23 cellular contexts compared by ENCODE assay signal in genomic region chr9:134696433-134696832, GRCh38. TPM values are rescaled to one million over a fixed set of nuclear protein-coding genes. Genes with fewer than 3 reads are reported as not detected.
A peak's percentile ranks its signal among the peaks of the same experiment; 100 is the strongest.
DNase-seq lines count a peak whose midpoint lies in the region; ATAC-seq, FAIRE-seq and TF ChIP-seq lines count a peak whose summit lies in the region.
"Had no signal": no experiment of that assay in that cellular context is flagged by ENCODE, and none has a peak within 500 bp of the region (broad histone marks: within the 10 kb centered on the region; RNA-seq: fewer than 3 reads in every experiment).

No MANE protein-coding gene starts in this region.

- TF ChIP-seq CTCF in left ventricle myocardium inferior (IDR thresholded peaks at IDR 0.05; ENCODE audit: borderline replicate concordance) (no peak), CD14-positive monocyte (IDR thresholded peaks at IDR 0.05) (no peak), K562 (IDR thresholded peaks at IDR 0.05 in 2 of 3, conservative IDR thresholded peaks at IDR 0.05 in 1 of 3; ENCODE audit: insufficient read depth in 2 of 3, low read depth in 1 of 3, low read length in 3 of 3) (no peak), sigmoid colon (IDR thresholded peaks at IDR 0.05) (no peak), progenitor cell of endocrine pancreas (IDR thresholded peaks at IDR 0.05; ENCODE audit: unreplicated experiment) (no peak)

- DNase-seq in Right ventricle myocardium inferior (ENCODE audit: missing footprints) (peak; percentile 30), left ventricle myocardium inferior (no peak), CD14-positive monocyte (ENCODE audit: low spot score) (peak; percentile 1), K562 (ENCODE audit: extremely low read depth in 1 of 4, low spot score in 3 of 4) (no peak), sigmoid colon (peak; percentile 28), progenitor cell of endocrine pancreas (ENCODE audit: low spot score, unreplicated experiment) (no peak), EL (no peak)
- DNase-seq: CD4-positive, CD25-positive, alpha-beta regulatory T cell; COR-L47; DMS 273 treated with DMSO at 0.1 percent for 48 hours; DMS53; DND-41; IMR-90 had no signal

- ATAC-seq in Right ventricle myocardium inferior (no peak), K562 (no peak)
- ATAC-seq: A549 had no signal

- H3K36me3 ChIP-seq in left ventricle myocardium inferior (peaks cover 4% of the 10 kb centered on the region), K562 (ENCODE audit: control insufficient read depth, insufficient read depth, low read length) (no peaks in the 10 kb centered on the region), sigmoid colon (peaks cover 7 to 38% (median 23%) of the 10 kb centered on the region in 4 donors)
- H3K36me3 ChIP-seq: HAP-1 had no signal

- WGBS in K562 (ENCODE audit: insufficient coverage, low coverage, missing lambda C conversion rate) = 2% methylated on average over 8 of the region's 8 CpGs
- 60 to 86% methylated on average over 8 of the region's 8 CpGs for WGBS in sigmoid colon, 2 donors

- H3K27ac Mint-ChIP-seq in CD14-positive monocyte = no peak overlapping the region
- no peak overlapping the region for H3K27ac Mint-ChIP-seq in progenitor cell of endocrine pancreas
- H3K27ac Mint-ChIP-seq: B cell; CD4-positive, CD25-positive, alpha-beta regulatory T cell; CD8-positive, alpha-beta memory T cell had no signal

- no peak for TF ChIP-seq RAD21 in K562 (CRISPR knock-in tag; conservative IDR thresholded peaks at IDR 0.05 in 1 of 2, IDR thresholded peaks at IDR 0.05 in 1 of 2)

- H3K27me3 Mint-ChIP-seq in CD14-positive monocyte (ENCODE audit: low read depth in 3 of 3) = peaks cover 6 to 24% (median 12%) of the 10 kb centered on the region in 3 donors
- H3K27me3 Mint-ChIP-seq in progenitor cell of endocrine pancreas = no peaks in the 10 kb centered on the region
- H3K27me3 Mint-ChIP-seq: B cell; CD4-positive, CD25-positive, alpha-beta regulatory T cell had no signal

- CTCF ChIA-PET in K562 (lab: Yijun Ruan, JAX; ENCODE audit: low intra/inter-chr PET ratio) = no interaction called here

- FAIRE-seq in K562 (lab: Jason Lieb, UNC) = no peak
- FAIRE-seq: A549, G401.6, GM12891, GM19239 had no signal

- H3K4me3 Mint-ChIP-seq in CD14-positive monocyte = no peak overlapping the region
- no peak overlapping the region for H3K4me3 Mint-ChIP-seq in progenitor cell of endocrine pancreas (ENCODE audit: low read depth)
- H3K4me3 Mint-ChIP-seq: B cell; CD4-positive, CD25-positive, alpha-beta regulatory T cell; CD8-positive, alpha-beta memory T cell had no signal

- H3K27me3 ChIP-seq in left ventricle myocardium inferior (ENCODE audit: low read depth) (no peaks in the 10 kb centered on the region), K562 (ENCODE audit: control insufficient read depth in 2 of 2, insufficient read depth in 2 of 2, low read length in 2 of 2) (peaks cover 11 to 55% of the 10 kb centered on the region in 2 experiments; a peak in 3 of 5 replicates), sigmoid colon (no peaks in the 10 kb centered on the region)

- in situ Hi-C loops in K562 (cut with MboI) = loop anchor here (10.0 kb wide), 1 partner anchor 288 kb away; no protein-coding TSS in a partner anchor

- H3K27ac ChIP-seq in left ventricle myocardium inferior (replicated peaks) = no peak overlapping the region
- no peak overlapping the region for H3K27ac ChIP-seq in K562 (ENCODE audit: extremely low read depth, low read depth, low read length)
- H3K27ac ChIP-seq in sigmoid colon = no peak overlapping the region
- H3K27ac ChIP-seq: 22Rv1; A549; BLaER1 treated with 17β-estradiol and CSF1 and Interleukin-3, amounts not matched to agents 10 nM and 100 nM; HL-60 had no signal

- no peaks in the 10 kb centered on the region for H3K79me2 ChIP-seq in K562 (ENCODE audit: control insufficient read depth, insufficient read depth, low read length)

- peaks cover 4% of the 10 kb centered on the region for H3K9me1 ChIP-seq in K562 (ENCODE audit: control insufficient read depth, insufficient read depth, low read length)

- intact Hi-C loops in Right ventricle myocardium inferior (cut with DNase I) (loop anchor here (5.0 kb wide), 1 partner anchor 716 kb away; no protein-coding TSS in a partner anchor), left ventricle myocardium inferior (cut with micrococcal nuclease) (loop anchor here (10.0 kb wide), 1 partner anchor 288 kb away; no protein-coding TSS in a partner anchor), CD14-positive monocyte (cut with micrococcal nuclease) (loop anchor here (5.0 kb wide), 3 partner anchors 286 to 716 kb away; no protein-coding TSS in a partner anchor), K562 (cut with micrococcal nuclease) (loop anchor here (10.0 kb wide), 1 partner anchor 718 kb away; no protein-coding TSS in a partner anchor), sigmoid colon (cut with DNase I) (no loop called here)

- peaks cover 16% of the 10 kb centered on the region for H3K4me1 ChIP-seq in left ventricle myocardium inferior
- H3K4me1 ChIP-seq in K562 (replicated peaks in 1 of 2; ENCODE audit: control insufficient read depth in 2 of 2, insufficient read depth in 2 of 2, low read length in 2 of 2) = peaks cover 0 to 10% of the 10 kb centered on the region in 2 experiments; a peak in 2 of 5 replicates
- peaks cover 0 to 40% (median 28%) of the 10 kb centered on the region in 4 donors for H3K4me1 ChIP-seq in sigmoid colon
- H3K4me1 ChIP-seq: HAP-1 had no signal

- TF ChIP-seq POLR2A in K562 (conservative IDR thresholded peaks at IDR 0.05) (no peak), sigmoid colon (IDR thresholded peaks at IDR 0.05) (no peak)

- no TSS peak for BruUV-seq in K562 (replicated peaks; lab: Mats Ljungman, UMichigan)

- POLR2A ChIA-PET in K562 (lab: Yijun Ruan, JAX) = no interaction called here

- H3K9me3 Mint-ChIP-seq in CD14-positive monocyte (no peaks in the 10 kb centered on the region), progenitor cell of endocrine pancreas (ENCODE audit: low read depth) (no peaks in the 10 kb centered on the region)
- H3K9me3 Mint-ChIP-seq: CD4-positive, CD25-positive, alpha-beta regulatory T cell; CD8-positive, alpha-beta memory T cell had no signal

- no peak overlapping the region for H2AFZ ChIP-seq in K562 (ENCODE audit: low read depth, low read length)

- H3K4me1 Mint-ChIP-seq in CD14-positive monocyte = no peaks in the 10 kb centered on the region
- peaks cover 4% of the 10 kb centered on the region for H3K4me1 Mint-ChIP-seq in progenitor cell of endocrine pancreas (ENCODE audit: low read depth)
- H3K4me1 Mint-ChIP-seq: B cell had no signal

- H3K36me3 Mint-ChIP-seq in CD14-positive monocyte = no peaks in the 10 kb centered on the region
- no peaks in the 10 kb centered on the region for H3K36me3 Mint-ChIP-seq in progenitor cell of endocrine pancreas (ENCODE audit: insufficient read depth)
- H3K36me3 Mint-ChIP-seq: CD4-positive, CD25-positive, alpha-beta regulatory T cell; CD8-positive, alpha-beta memory T cell had no signal

- no peak overlapping the region for H3K9ac ChIP-seq in K562 (ENCODE audit: insufficient read depth in 1 of 2, low read depth in 2 of 2, low read length in 2 of 2)
- H3K9ac ChIP-seq: BLaER1 treated with 17β-estradiol and CSF1 and Interleukin-3, amounts not matched to agents 10 nM and 100 nM had no signal

- H4K20me1 ChIP-seq in K562 (replicated peaks; ENCODE audit: control insufficient read depth, insufficient read depth, low read length) = peaks cover 15% of the 10 kb centered on the region

- H3K9me3 ChIP-seq in left ventricle myocardium inferior (replicated peaks) (no peaks in the 10 kb centered on the region), K562 (replicated peaks; ENCODE audit: control insufficient read depth, insufficient read depth, low read depth, low read length) (no peaks in the 10 kb centered on the region), sigmoid colon (no peaks in the 10 kb centered on the region)
- H3K9me3 ChIP-seq: A549; BLaER1 treated with 17β-estradiol and CSF1 and Interleukin-3, amounts not matched to agents 10 nM and 100 nM; HAP-1 had no signal

- H3K4me3 ChIP-seq in left ventricle myocardium inferior (no peak overlapping the region), K562 (no peak overlapping the region), sigmoid colon (no peak overlapping the region)
- H3K4me3 ChIP-seq: A549; BLaER1 treated with 17β-estradiol and CSF1 and Interleukin-3, amounts not matched to agents 10 nM and 100 nM; HAP-1 had no signal

- TF ChIP-seq EP300 in K562 (IDR thresholded peaks at IDR 0.05; ENCODE audit: low read length) (no peak), sigmoid colon (IDR thresholded peaks at IDR 0.05) (no peak)

- no peak overlapping the region for H3K4me2 ChIP-seq in K562 (ENCODE audit: insufficient read depth, low read length)
- H3K4me2 ChIP-seq: A549; BLaER1 treated with 17β-estradiol and CSF1 and Interleukin-3, amounts not matched to agents 10 nM and 100 nM had no signal

TF ChIP-seq in K562, 482 proteins besides CTCF, POLR2A, EP300 and RAD21 (continues in another document):
- TF ChIP-seq RAD51 (IDR thresholded peaks at IDR 0.05; ENCODE audit: borderline replicate concordance, low read depth) = peak; percentile 61; the same call in 1 of the 2 replicates

RNA-seq across cellular contexts. Expression of gene COL5A1, which starts 54.8 kb away (rescaled TPM):
- total RNA-seq in Right ventricle myocardium inferior = 18.7 TPM
- total RNA-seq in left ventricle myocardium inferior = 13.9 TPM
- polyA plus RNA-seq in CD14-positive monocyte = not detected
- 0.07 and 0.42 TPM in 2 replicates for total RNA-seq in K562 (2011; cell fraction: chromatin; rRNA removed; ENCODE audit: low replicate concordance)
- total RNA-seq in K562 (2011; cell fraction: nucleolus; rRNA removed) = under 0.01 TPM in 1 of 2 replicates, not detected in the other
- total RNA-seq in K562 (2011; cell fraction: nucleoplasm; rRNA removed) = not detected in 2 replicates
- under 0.01 TPM in 1 of 2 replicates, not detected in the other for total RNA-seq in K562 (2014; rRNA removed)
- total RNA-seq in K562 (2014; rRNA removed; fragmentation: Illumina TruSeq; extraction: Trizol) = not detected in 2 replicates
- total RNA-seq in K562 (2015; rRNA removed; fragmentation: Illumina TruSeq; extraction: Trizol) = not detected in 2 replicates
- 0.13 TPM in 2 replicates for total RNA-seq in K562 (2021)
- polyA plus RNA-seq in K562 (2011; rRNA removed) = not detected in 2 replicates
- polyA plus RNA-seq in K562 (2011; cell fraction: cytosol; rRNA removed) = 0.01 and 0.04 TPM in 2 replicates
- polyA plus RNA-seq in K562 (2011; cell fraction: nucleus; rRNA removed) = 0.04 and 0.23 TPM in 2 replicates
- 0.26 TPM in 2 replicates for polyA plus RNA-seq in K562 (2012)
- polyA plus RNA-seq in K562 (2014; fragmentation: Illumina TruSeq; extraction: Trizol) = not detected in 2 replicates
- polyA plus RNA-seq in K562 (2014; fragmentation: Nextera tagmentation; extraction: Ambion mirVana) = not detected
- polyA plus RNA-seq in K562 (2014; rRNA removed) = 0.04 TPM in 1 of 2 replicates, not detected in the other
- polyA minus RNA-seq in K562 (2011; rRNA and poly(A)+ RNA removed) = not detected in 2 replicates
- 0.55 TPM in 1 of 2 replicates, not detected in the other for polyA minus RNA-seq in K562 (2011; cell fraction: cytosol; rRNA and poly(A)+ RNA removed)
- under 0.01 TPM in 1 of 2 replicates, not detected in the other for polyA minus RNA-seq in K562 (2011; cell fraction: nucleus; rRNA and poly(A)+ RNA removed)
- total RNA-seq in sigmoid colon = 100 to 1,000 TPM in 1 of 4 donors, 10 to 100 TPM in 3; 24.2 to 168 (median 59.4) TPM
- polyA plus RNA-seq in sigmoid colon = 10 to 100 TPM in 1 of 3 donors, 1 to 10 TPM in 2; 4.2 to 13.2 (median 4.4) TPM
- 19.8 and 21.5 TPM in 2 replicates for total RNA-seq in progenitor cell of endocrine pancreas
- total RNA-seq: B cell had no signal

Comparison
In these comparisons a context has a peak if more than half of its experiments do, and no peak if none do; other contexts are left out.
1. DNase-seq: peak in Right ventricle myocardium inferior (single experiment), CD14-positive monocyte (single experiment) and sigmoid colon (single experiment); none in left ventricle myocardium inferior (single experiment), K562 (0 of 4), progenitor cell of endocrine pancreas (single experiment) and EL (single experiment).
2. RNA of gene COL5A1, which starts 54.8 kb away (total RNA-seq): 24.2 to 168 TPM in sigmoid colon, 19.8 to 21.5 TPM in progenitor cell of endocrine pancreas, 18.7 TPM in Right ventricle myocardium inferior (single experiment) and 13.9 TPM in left ventricle myocardium inferior (single experiment); under 0.01 to 0.42 TPM in K562; every median in the first group is over 10 times any median in the second.